In the genomic region with DNA sequence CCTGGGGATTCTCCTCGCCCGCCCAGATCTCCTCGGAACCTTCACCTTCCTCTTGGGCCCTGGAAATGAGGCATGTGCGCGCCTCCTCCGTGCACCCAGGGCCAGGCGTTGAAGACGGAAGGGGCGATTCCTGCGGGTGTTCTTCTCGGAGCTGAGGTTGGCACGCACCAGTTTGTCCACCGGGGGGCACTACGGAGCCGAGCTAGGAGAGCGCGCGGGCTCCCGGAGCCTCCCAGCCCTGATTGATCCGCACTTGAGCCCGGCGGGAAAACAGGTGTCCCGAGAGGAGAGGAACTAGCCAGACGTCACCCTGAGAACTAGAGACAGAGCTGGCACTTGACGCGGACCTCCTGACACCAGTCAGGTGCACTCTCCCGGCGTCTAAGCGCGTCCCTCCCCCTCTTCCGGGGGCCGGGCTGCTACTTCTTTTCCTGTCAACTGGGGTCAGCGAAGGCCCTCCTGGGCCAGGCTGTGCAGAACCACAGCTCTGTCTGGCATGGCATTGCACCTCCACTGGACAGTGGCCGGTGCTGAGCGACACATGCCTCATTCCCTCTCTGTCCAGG, we compare ENCODE assay signal across 1 cellular context.
TF ChIP-seq lines count a peak whose summit lies in the region.

No MANE protein-coding gene starts in this region.

TF ChIP-seq in HepG2, 621 proteins besides CTCF, POLR2A, EP300 and RAD21 (continued from another document and continues in another):
- TF ChIP-seq, protein P1, sequence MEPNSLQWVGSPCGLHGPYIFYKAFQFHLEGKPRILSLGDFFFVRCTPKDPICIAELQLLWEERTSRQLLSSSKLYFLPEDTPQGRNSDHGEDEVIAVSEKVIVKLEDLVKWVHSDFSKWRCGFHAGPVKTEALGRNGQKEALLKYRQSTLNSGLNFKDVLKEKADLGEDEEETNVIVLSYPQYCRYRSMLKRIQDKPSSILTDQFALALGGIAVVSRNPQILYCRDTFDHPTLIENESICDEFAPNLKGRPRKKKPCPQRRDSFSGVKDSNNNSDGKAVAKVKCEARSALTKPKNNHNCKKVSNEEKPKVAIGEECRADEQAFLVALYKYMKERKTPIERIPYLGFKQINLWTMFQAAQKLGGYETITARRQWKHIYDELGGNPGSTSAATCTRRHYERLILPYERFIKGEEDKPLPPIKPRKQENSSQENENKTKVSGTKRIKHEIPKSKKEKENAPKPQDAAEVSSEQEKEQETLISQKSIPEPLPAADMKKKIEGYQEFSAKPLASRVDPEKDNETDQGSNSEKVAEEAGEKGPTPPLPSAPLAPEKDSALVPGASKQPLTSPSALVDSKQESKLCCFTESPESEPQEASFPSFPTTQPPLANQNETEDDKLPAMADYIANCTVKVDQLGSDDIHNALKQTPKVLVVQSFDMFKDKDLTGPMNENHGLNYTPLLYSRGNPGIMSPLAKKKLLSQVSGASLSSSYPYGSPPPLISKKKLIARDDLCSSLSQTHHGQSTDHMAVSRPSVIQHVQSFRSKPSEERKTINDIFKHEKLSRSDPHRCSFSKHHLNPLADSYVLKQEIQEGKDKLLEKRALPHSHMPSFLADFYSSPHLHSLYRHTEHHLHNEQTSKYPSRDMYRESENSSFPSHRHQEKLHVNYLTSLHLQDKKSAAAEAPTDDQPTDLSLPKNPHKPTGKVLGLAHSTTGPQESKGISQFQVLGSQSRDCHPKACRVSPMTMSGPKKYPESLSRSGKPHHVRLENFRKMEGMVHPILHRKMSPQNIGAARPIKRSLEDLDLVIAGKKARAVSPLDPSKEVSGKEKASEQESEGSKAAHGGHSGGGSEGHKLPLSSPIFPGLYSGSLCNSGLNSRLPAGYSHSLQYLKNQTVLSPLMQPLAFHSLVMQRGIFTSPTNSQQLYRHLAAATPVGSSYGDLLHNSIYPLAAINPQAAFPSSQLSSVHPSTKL (CRISPR knock-in tag; IDR thresholded peaks at IDR 0.05) = peak; percentile 39; the same call in 1 of the 2 replicates
- TF ChIP-seq ZNF703 (CRISPR knock-in tag; IDR thresholded peaks at IDR 0.05; ENCODE audit: borderline replicate concordance) (no peak), TGIF2 (CRISPR knock-in tag; IDR thresholded peaks at IDR 0.05) (no peak), MATR3 (CRISPR knock-in tag; IDR thresholded peaks at IDR 0.05) (no peak), ZNF263 (CRISPR knock-in tag; IDR thresholded peaks at IDR 0.05) (peak; percentile 52; the same call in 1 of the 2 replicates), GPN1 (CRISPR knock-in tag; IDR thresholded peaks at IDR 0.05; ENCODE audit: borderline replicate concordance) (no peak), ZNF720 (CRISPR knock-in tag; IDR thresholded peaks at IDR 0.05) (no peak), NPAS2 (CRISPR knock-in tag; IDR thresholded peaks at IDR 0.05; ENCODE audit: borderline replicate concordance) (no peak), ZMYM3 (CRISPR knock-in tag; IDR thresholded peaks at IDR 0.05) (0 out of 2 replicates have a peak, but pooled peaks have one; percentile 40), ZNF232 (CRISPR knock-in tag; IDR thresholded peaks at IDR 0.05; ENCODE audit: borderline replicate concordance) (0 out of 2 replicates have a peak, but pooled peaks have one; percentile 21), ELF1 (CRISPR knock-in tag; IDR thresholded peaks at IDR 0.05) (peak; percentile 32; the same call in 1 of the 2 replicates), ZNF446 (CRISPR knock-in tag; IDR thresholded peaks at IDR 0.05) (no peak), KDM5B (CRISPR knock-in tag; IDR thresholded peaks at IDR 0.05; ENCODE audit: borderline replicate concordance) (peak; percentile 70; the same call in 1 of the 2 replicates), CC2D1A (CRISPR knock-in tag; IDR thresholded peaks at IDR 0.05) (no peak), AKAP8 (CRISPR knock-in tag; IDR thresholded peaks at IDR 0.05) (no peak), ZNF674 (CRISPR knock-in tag; IDR thresholded peaks at IDR 0.05; ENCODE audit: low read depth) (no peak), RBM39 (IDR thresholded peaks at IDR 0.05; ENCODE audit: low read depth, low read length, poor library complexity, severe bottlenecking) (peak; percentile 44), RAD51 (IDR thresholded peaks at IDR 0.05; ENCODE audit: borderline replicate concordance) (no peak), CEBPG (CRISPR knock-in tag; IDR thresholded peaks at IDR 0.05) (no peak), ZNF510 (CRISPR knock-in tag; IDR thresholded peaks at IDR 0.05; ENCODE audit: low read depth) (no peak), NR2F6 (IDR thresholded peaks at IDR 0.05) (peak; percentile 18; the same call in 1 of the 2 replicates), NR2F6 (CRISPR knock-in tag; IDR thresholded peaks at IDR 0.05) (0 out of 2 replicates have a peak, but pooled peaks have one; percentile 27), GTF3A (CRISPR knock-in tag; conservative IDR thresholded peaks at IDR 0.05) (no peak), THAP11 (CRISPR knock-in tag; IDR thresholded peaks at IDR 0.05) (no peak), FOXP1 (IDR thresholded peaks at IDR 0.05) (no peak), FOXP1 (CRISPR knock-in tag; IDR thresholded peaks at IDR 0.05) (no peak), RARG (CRISPR knock-in tag; IDR thresholded peaks at IDR 0.05; ENCODE audit: low read depth) (no peak), SMAD3 (CRISPR knock-in tag; IDR thresholded peaks at IDR 0.05) (peak; percentile 49; the same call in 1 of the 2 replicates), ZNF839 (CRISPR knock-in tag; IDR thresholded peaks at IDR 0.05; ENCODE audit: borderline replicate concordance) (no peak), ZNF563 (CRISPR knock-in tag; IDR thresholded peaks at IDR 0.05) (peak; percentile 39; the same call in 1 of the 2 replicates), HMG20A (CRISPR knock-in tag; IDR thresholded peaks at IDR 0.05; ENCODE audit: borderline replicate concordance) (no peak; the same call in 1 of the 2 replicates), ZNF207 (IDR thresholded peaks at IDR 0.05; ENCODE audit: borderline replicate concordance) (no peak), NFIC (IDR thresholded peaks at IDR 0.05; ENCODE audit: low read length) (no peak), IKZF4 (CRISPR knock-in tag; IDR thresholded peaks at IDR 0.05; ENCODE audit: borderline replicate concordance, low read depth, not compliant biosample characterization) (peak; percentile 66)
- TF ChIP-seq, protein P2, sequence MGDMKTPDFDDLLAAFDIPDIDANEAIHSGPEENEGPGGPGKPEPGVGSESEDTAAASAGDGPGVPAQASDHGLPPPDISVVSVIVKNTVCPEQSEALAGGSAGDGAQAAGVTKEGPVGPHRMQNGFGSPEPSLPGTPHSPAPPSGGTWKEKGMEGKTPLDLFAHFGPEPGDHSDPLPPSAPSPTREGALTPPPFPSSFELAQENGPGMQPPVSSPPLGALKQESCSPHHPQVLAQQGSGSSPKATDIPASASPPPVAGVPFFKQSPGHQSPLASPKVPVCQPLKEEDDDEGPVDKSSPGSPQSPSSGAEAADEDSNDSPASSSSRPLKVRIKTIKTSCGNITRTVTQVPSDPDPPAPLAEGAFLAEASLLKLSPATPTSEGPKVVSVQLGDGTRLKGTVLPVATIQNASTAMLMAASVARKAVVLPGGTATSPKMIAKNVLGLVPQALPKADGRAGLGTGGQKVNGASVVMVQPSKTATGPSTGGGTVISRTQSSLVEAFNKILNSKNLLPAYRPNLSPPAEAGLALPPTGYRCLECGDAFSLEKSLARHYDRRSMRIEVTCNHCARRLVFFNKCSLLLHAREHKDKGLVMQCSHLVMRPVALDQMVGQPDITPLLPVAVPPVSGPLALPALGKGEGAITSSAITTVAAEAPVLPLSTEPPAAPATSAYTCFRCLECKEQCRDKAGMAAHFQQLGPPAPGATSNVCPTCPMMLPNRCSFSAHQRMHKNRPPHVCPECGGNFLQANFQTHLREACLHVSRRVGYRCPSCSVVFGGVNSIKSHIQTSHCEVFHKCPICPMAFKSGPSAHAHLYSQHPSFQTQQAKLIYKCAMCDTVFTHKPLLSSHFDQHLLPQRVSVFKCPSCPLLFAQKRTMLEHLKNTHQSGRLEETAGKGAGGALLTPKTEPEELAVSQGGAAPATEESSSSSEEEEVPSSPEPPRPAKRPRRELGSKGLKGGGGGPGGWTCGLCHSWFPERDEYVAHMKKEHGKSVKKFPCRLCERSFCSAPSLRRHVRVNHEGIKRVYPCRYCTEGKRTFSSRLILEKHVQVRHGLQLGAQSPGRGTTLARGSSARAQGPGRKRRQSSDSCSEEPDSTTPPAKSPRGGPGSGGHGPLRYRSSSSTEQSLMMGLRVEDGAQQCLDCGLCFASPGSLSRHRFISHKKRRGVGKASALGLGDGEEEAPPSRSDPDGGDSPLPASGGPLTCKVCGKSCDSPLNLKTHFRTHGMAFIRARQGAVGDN (CRISPR knock-in tag; IDR thresholded peaks at IDR 0.05) = peak; percentile 96
- TF ChIP-seq, protein P3, sequence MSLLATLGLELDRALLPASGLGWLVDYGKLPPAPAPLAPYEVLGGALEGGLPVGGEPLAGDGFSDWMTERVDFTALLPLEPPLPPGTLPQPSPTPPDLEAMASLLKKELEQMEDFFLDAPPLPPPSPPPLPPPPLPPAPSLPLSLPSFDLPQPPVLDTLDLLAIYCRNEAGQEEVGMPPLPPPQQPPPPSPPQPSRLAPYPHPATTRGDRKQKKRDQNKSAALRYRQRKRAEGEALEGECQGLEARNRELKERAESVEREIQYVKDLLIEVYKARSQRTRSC (CRISPR knock-in tag; IDR thresholded peaks at IDR 0.05; ENCODE audit: low read depth) = no peak
- TF ChIP-seq, protein P4, sequence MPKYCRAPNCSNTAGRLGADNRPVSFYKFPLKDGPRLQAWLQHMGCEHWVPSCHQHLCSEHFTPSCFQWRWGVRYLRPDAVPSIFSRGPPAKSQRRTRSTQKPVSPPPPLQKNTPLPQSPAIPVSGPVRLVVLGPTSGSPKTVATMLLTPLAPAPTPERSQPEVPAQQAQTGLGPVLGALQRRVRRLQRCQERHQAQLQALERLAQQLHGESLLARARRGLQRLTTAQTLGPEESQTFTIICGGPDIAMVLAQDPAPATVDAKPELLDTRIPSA (CRISPR knock-in tag; IDR thresholded peaks at IDR 0.05; ENCODE audit: borderline replicate concordance) = no peak
- TF ChIP-seq, protein P5, sequence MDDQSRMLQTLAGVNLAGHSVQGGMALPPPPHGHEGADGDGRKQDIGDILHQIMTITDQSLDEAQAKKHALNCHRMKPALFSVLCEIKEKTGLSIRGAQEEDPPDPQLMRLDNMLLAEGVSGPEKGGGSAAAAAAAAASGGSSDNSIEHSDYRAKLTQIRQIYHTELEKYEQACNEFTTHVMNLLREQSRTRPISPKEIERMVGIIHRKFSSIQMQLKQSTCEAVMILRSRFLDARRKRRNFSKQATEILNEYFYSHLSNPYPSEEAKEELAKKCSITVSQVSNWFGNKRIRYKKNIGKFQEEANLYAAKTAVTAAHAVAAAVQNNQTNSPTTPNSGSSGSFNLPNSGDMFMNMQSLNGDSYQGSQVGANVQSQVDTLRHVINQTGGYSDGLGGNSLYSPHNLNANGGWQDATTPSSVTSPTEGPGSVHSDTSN (CRISPR knock-in tag; IDR thresholded peaks at IDR 0.05; ENCODE audit: borderline replicate concordance) = no peak
- TF ChIP-seq, protein P6, sequence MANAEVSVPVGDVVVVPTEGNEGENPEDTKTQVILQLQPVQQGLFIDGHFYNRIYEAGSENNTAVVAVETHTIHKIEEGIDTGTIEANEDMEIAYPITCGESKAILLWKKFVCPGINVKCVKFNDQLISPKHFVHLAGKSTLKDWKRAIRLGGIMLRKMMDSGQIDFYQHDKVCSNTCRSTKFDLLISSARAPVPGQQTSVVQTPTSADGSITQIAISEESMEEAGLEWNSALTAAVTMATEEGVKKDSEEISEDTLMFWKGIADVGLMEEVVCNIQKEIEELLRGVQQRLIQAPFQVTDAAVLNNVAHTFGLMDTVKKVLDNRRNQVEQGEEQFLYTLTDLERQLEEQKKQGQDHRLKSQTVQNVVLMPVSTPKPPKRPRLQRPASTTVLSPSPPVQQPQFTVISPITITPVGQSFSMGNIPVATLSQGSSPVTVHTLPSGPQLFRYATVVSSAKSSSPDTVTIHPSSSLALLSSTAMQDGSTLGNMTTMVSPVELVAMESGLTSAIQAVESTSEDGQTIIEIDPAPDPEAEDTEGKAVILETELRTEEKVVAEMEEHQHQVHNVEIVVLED (CRISPR knock-in tag; IDR thresholded peaks at IDR 0.05; ENCODE audit: borderline replicate concordance) = no peak; the same call in 1 of the 2 replicates
- TF ChIP-seq, protein P7, sequence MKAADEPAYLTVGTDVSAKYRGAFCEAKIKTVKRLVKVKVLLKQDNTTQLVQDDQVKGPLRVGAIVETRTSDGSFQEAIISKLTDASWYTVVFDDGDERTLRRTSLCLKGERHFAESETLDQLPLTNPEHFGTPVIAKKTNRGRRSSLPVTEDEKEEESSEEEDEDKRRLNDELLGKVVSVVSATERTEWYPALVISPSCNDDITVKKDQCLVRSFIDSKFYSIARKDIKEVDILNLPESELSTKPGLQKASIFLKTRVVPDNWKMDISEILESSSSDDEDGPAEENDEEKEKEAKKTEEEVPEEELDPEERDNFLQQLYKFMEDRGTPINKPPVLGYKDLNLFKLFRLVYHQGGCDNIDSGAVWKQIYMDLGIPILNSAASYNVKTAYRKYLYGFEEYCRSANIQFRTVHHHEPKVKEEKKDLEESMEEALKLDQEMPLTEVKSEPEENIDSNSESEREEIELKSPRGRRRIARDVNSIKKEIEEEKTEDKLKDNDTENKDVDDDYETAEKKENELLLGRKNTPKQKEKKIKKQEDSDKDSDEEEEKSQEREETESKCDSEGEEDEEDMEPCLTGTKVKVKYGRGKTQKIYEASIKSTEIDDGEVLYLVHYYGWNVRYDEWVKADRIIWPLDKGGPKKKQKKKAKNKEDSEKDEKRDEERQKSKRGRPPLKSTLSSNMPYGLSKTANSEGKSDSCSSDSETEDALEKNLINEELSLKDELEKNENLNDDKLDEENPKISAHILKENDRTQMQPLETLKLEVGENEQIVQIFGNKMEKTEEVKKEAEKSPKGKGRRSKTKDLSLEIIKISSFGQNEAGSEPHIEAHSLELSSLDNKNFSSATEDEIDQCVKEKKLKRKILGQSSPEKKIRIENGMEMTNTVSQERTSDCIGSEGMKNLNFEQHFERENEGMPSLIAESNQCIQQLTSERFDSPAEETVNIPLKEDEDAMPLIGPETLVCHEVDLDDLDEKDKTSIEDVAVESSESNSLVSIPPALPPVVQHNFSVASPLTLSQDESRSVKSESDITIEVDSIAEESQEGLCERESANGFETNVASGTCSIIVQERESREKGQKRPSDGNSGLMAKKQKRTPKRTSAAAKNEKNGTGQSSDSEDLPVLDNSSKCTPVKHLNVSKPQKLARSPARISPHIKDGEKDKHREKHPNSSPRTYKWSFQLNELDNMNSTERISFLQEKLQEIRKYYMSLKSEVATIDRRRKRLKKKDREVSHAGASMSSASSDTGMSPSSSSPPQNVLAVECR (CRISPR knock-in tag; IDR thresholded peaks at IDR 0.05; ENCODE audit: borderline replicate concordance) = no peak; the same call in 1 of the 2 replicates
